7 cellular contexts compared by ENCODE assay signal in the genomic region with DNA sequence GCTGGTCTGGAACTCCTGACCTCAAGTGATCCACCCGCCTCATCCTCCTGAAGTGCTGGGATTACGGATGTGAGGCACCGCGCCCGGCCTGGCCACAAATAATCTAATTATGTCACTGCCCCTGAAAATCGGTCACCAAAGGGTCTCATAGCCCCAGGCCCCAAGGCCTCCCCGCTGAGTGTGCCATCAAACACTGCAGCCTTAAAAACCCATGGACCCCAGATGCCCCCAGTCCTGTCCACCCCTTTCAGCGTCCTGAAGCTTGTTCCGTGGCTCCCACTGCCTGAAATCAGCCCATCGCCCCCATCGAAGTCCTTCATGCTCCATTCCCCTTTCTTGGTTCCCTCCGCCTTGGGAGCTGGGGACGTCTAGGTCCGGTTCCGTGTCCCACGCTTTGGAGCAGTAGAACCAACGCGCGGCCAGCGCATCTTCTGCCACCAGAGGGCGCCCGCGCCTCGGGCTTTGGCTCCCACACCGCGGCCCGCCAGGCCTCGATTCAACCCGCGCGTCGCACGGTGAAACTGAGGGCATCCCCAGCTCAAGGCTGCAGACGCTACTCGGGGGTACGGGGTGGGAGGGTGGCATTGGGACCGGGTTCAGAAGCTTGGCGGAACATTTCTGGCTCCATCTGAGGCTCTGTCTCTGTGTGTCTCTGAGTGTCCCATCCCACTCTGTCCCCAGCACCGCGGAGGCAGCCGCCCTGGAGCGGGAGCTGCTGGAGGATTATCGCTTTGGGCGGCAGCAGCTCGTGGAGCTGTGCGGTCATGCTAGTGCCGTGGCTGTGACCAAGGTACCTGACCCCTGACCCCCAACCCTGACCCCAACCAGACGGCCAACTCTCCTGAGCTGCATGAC. TPM values are rescaled to one million over a fixed set of nuclear protein-coding genes. Genes with fewer than 3 reads are reported as not detected.
DNase-seq lines count a peak whose midpoint lies in the region; ATAC-seq, FAIRE-seq and TF ChIP-seq lines count a peak whose summit lies in the region.

No MANE protein-coding gene starts in this region.

- TF ChIP-seq POLR2A in GM12891 (IDR thresholded peaks at IDR 0.05; ENCODE audit: low read depth, low read length) (0 out of 2 replicates have a peak, but pooled peaks have one; percentile 9), GM12878 (IDR thresholded peaks at IDR 0.05; ENCODE audit: low read depth, low read length) (peak; percentile 47), spleen (IDR thresholded peaks at IDR 0.05) (no peak)

- in situ Hi-C loops in GM12878 (cut with MboI): loop anchor here (25.0 kb wide), 4 partner anchors 880 to 1505 kb away; a partner anchor contains a TSS

- CTCF ChIA-PET in GM12878 (lab: Yijun Ruan, JAX): interaction anchor here (0.7 to 3.6 kb wide), 30 partner anchors 9 to 601 kb away, joined by 3 to 50 read pairs (median 4); a partner anchor contains a TSS

- RAD21 ChIA-PET in GM12878 (lab: Charles Lee; ENCODE audit: unreplicated experiment): interaction anchor here (0.6 to 3.5 kb wide), 13 partner anchors 15 to 244 kb away, joined by 3 to 22 read pairs (median 5); a partner anchor contains a TSS

- H3K4me2 ChIP-seq in GM12878 (ENCODE audit: control insufficient read depth, insufficient read depth): no peak overlapping the region

- H3K27me3 ChIP-seq in GM12878 (replicated peaks in 1 of 2; ENCODE audit: control insufficient read depth in 2 of 2, insufficient read depth in 2 of 2, low read length in 1 of 2) (no peaks in the 10 kb centered on the region), iPS DF 6.9 (ENCODE audit: control insufficient read depth, insufficient read depth, low read length) (no peaks in the 10 kb centered on the region), spleen (replicated peaks in 1 of 7) (peaks cover 0 to 8% (median under 1%) of the 10 kb centered on the region in 7 donors)

- FAIRE-seq in GM12891 (lab: Jason Lieb, UNC) (peak; percentile 87), GM12878 (lab: Jason Lieb, UNC) (peak; percentile 71)

- H3K36me3 ChIP-seq in GM12878 (ENCODE audit: control insufficient read depth in 2 of 2, insufficient read depth in 2 of 2, low read length in 1 of 2) (peaks cover 3 to 16% of the 10 kb centered on the region in 2 experiments), iPS DF 6.9 (ENCODE audit: control insufficient read depth, insufficient read depth, low read length) (peaks cover 9% of the 10 kb centered on the region), spleen (peaks cover 0 to 39% (median 17%) of the 10 kb centered on the region in 6 donors)

- no peaks in the 10 kb centered on the region for H4K20me1 ChIP-seq in GM12878 (ENCODE audit: control insufficient read depth, insufficient read depth)

- no peak overlapping the region for H3K4me3 ChIP-seq in GM12878
- H3K4me3 ChIP-seq in iPS DF 6.9 (ENCODE audit: low read length): no peak overlapping the region
- H3K4me3 ChIP-seq in spleen: peak overlapping the region in 1 of 8 donors; percentile 33

- H3K4me1 ChIP-seq in GM12878 (ENCODE audit: control insufficient read depth, insufficient read depth, low read length): no peaks in the 10 kb centered on the region
- peaks cover 3% of the 10 kb centered on the region; the same call in 1 of the 2 replicates for H3K4me1 ChIP-seq in iPS DF 6.9 (ENCODE audit: control insufficient read depth, insufficient read depth, low read length)
- peaks cover 6 to 39% (median 17%) of the 10 kb centered on the region in 6 donors for H3K4me1 ChIP-seq in spleen

- peak; percentile 95 to 96 (median 95) for TF ChIP-seq CTCF in GM12878 (IDR thresholded peaks at IDR 0.05 in 2 of 3, conservative IDR thresholded peaks at IDR 0.05 in 1 of 3; ENCODE audit: control insufficient read depth in 2 of 3, extremely low read depth in 1 of 3, insufficient read depth in 1 of 3, low read depth in 3 of 3, low read length in 3 of 3)
- TF ChIP-seq CTCF in spleen (IDR thresholded peaks at IDR 0.05 in 8 of 11, conservative IDR thresholded peaks at IDR 0.05 in 3 of 11): peak; percentile 89 to 97 (median 92)

- H3K79me2 ChIP-seq in GM12878 (ENCODE audit: control insufficient read depth, insufficient read depth, low read length): no peaks in the 10 kb centered on the region

- H2AFZ ChIP-seq in GM12878 (ENCODE audit: control insufficient read depth, low read depth, low read length): no peak overlapping the region; the same call in 1 of the 2 replicates

- H3K9me3 ChIP-seq in GM12878 (replicated peaks; ENCODE audit: control insufficient read depth, insufficient read depth, low read length) (no peaks in the 10 kb centered on the region), iPS DF 6.9 (ENCODE audit: control insufficient read depth, insufficient read depth, low read length) (no peaks in the 10 kb centered on the region), spleen (no peaks in the 10 kb centered on the region)

- BruUV-seq in GM12878 (replicated peaks; lab: Mats Ljungman, UMichigan): no TSS peak

- intact Hi-C loops in GM12878 (cut with micrococcal nuclease; ENCODE audit: unreplicated experiment): loop anchor here (1.0 kb wide), 2 partner anchors 111 to 427 kb away; a partner anchor contains a TSS
- intact Hi-C loops in spleen (cut with DNase I; ENCODE audit: low total_unique reads): loop anchor here (5.0 kb wide), 2 partner anchors 110 to 430 kb away; a partner anchor contains a TSS

- TF ChIP-seq RAD21 in GM12878 (IDR thresholded peaks at IDR 0.05; ENCODE audit: insufficient read depth, low read depth, low read length): peak; percentile 96

- DNase-seq in GM12891 (ENCODE audit: insufficient read length, low spot score) (peak; percentile 87), NCI-H1048 (lab: John Stamatoyannopoulos, UW) (peak; percentile 47), UCSD-AML1 (lab: John Stamatoyannopoulos, UW; ENCODE audit: unreplicated experiment) (peak; percentile 48), GM12878 (ENCODE audit: low read depth, low spot score) (no peak), iPS DF 6.9 (ENCODE audit: low read depth, low spot score) (peak; percentile 77), spleen (peak; percentile 97)

- H3K9ac ChIP-seq in GM12878 (ENCODE audit: control insufficient read depth, insufficient read depth, low read length): no peak overlapping the region

- POLR2A ChIA-PET in GM12878 (lab: Charles Lee): interaction anchor here (0.6 to 0.7 kb wide), 4 partner anchors 17 to 137 kb away, joined by 3 to 7 read pairs (median 5); no protein-coding TSS in a partner anchor

- TF ChIP-seq EP300 in GM12878 (IDR thresholded peaks at IDR 0.05; ENCODE audit: borderline replicate concordance in 1 of 2, control insufficient read depth in 1 of 2, low read depth in 2 of 2, low read length in 2 of 2): no peak

- SMC1A ChIA-PET in GM12878 (lab: Charles Lee; ENCODE audit: uncharacterized antibody, unreplicated experiment): interaction anchor here (0.6 to 2.3 kb wide), 14 partner anchors 16 to 427 kb away, joined by 3 to 21 read pairs (median 4); a partner anchor contains a TSS

- WGBS in GM12878 (ENCODE audit: insufficient coverage, insufficient replicate concordance, low lambda C conversion rate, missing lambda C conversion rate): 28% methylated on average over 46 of the region's 48 CpGs
- WGBS in iPS DF 6.9 (ENCODE audit: insufficient coverage, insufficient read length): no CpG with 5 or more reads among the region's 48 CpGs
- WGBS in spleen, 5 donors: 10 to 31% (median 27%) methylated on average over 26 to 48 of the region's 48 CpGs

- ATAC-seq in GM12878 (peak; percentile 93), HG03108 (IDR thresholded peaks at IDR 0.05; ENCODE audit: unreplicated experiment) (no peak)

- no peak overlapping the region for H3K27ac ChIP-seq in GM12878 (ENCODE audit: control insufficient read depth, insufficient read depth)
- no peak overlapping the region for H3K27ac ChIP-seq in iPS DF 6.9 (ENCODE audit: low read length)
- H3K27ac ChIP-seq in spleen: peak overlapping the region in 1 of 8 donors; percentile 13

RNA-seq across cellular contexts. Expression of a gene that starts 3.5 kb away (rescaled TPM):
- polyA plus RNA-seq in GM12891 (2012; ENCODE audit: low read depth, missing spikeins): 4.6 TPM
- total RNA-seq in GM12878 (2013; cell fraction: nucleolus; rRNA removed): 6.9 and 7.3 TPM in 2 replicates
- total RNA-seq in GM12878 (2014; rRNA removed) (0.96 and 0.98 TPM in 2 replicates), GM12878 (2014; rRNA removed; fragmentation: Illumina TruSeq; extraction: Trizol) (1.2 and 1.4 TPM in 2 replicates), GM12878 (2021) (5.6 and 5.9 TPM in 2 replicates), spleen (1 to 10 TPM; 1.3 to 4.8 (median 3.2) TPM)
- 1.0 TPM for polyA plus RNA-seq in GM12878 (2011; ENCODE audit: low read depth)
- polyA plus RNA-seq in GM12878 (2011; rRNA removed) (2.4 and 2.6 TPM in 2 replicates), GM12878 (2014; fragmentation: Illumina TruSeq; extraction: Trizol) (4.6 and 5.2 TPM in 2 replicates), GM12878 (2014; fragmentation: Nextera tagmentation; extraction: Ambion mirVana) (under 1 TPM; 0.05 to 0.08 TPM), GM12878 (2014; rRNA removed) (5.5 and 6.2 TPM in 2 replicates), GM12878 (2016; fragmentation: Nextera tagmentation; extraction: Ambion mirVana) (1 to 10 TPM; 6.3 to 6.9 TPM), spleen (10 to 100 TPM; 10.4 to 22.7 (median 13.0) TPM)
- polyA plus RNA-seq in GM12878 (2011; cell fraction: cytosol; rRNA removed): 1.6 and 4.3 TPM in 2 replicates
- polyA plus RNA-seq in GM12878 (2011; cell fraction: nucleus; rRNA removed): 37.2 and 59.5 TPM in 2 replicates
- 3.6 and 5.1 TPM in 2 replicates for polyA plus RNA-seq in GM12878 (2012)
- 0.95 and 1.4 TPM in 2 replicates for polyA minus RNA-seq in GM12878 (2011; rRNA and poly(A)+ RNA removed)
- 1.2 and 1.4 TPM in 2 replicates for polyA minus RNA-seq in GM12878 (2011; cell fraction: cytosol; rRNA and poly(A)+ RNA removed)
- polyA minus RNA-seq in GM12878 (2011; cell fraction: nucleus; rRNA and poly(A)+ RNA removed): 1.8 and 7.4 TPM in 2 replicates

RNA-seq across cellular contexts. Expression of a gene that starts 5.9 kb away (rescaled TPM):
- 0.28 TPM for polyA plus RNA-seq in GM12891 (2012; ENCODE audit: low read depth, missing spikeins)
- 0.34 and 0.77 TPM in 2 replicates for total RNA-seq in GM12878 (2013; cell fraction: nucleolus; rRNA removed)
- total RNA-seq in GM12878 (2014; rRNA removed) (0.06 TPM in 1 of 2 replicates, not detected in the other), GM12878 (2014; rRNA removed; fragmentation: Illumina TruSeq; extraction: Trizol) (not detected in 2 replicates), GM12878 (2021) (0.05 TPM in 1 of 2 replicates, not detected in the other), spleen (1 to 10 TPM in 1 of 7 donors, under 1 TPM in 5, not detected in 1; 0.36 to 1.3 (median 0.61) TPM)
- polyA plus RNA-seq in GM12878 (2011; ENCODE audit: low read depth): not detected
- polyA plus RNA-seq in GM12878 (2011; rRNA removed) (not detected in 2 replicates), GM12878 (2014; fragmentation: Illumina TruSeq; extraction: Trizol) (not detected in 2 replicates), GM12878 (2014; fragmentation: Nextera tagmentation; extraction: Ambion mirVana) (not detected), GM12878 (2014; rRNA removed) (0.08 TPM in 1 of 2 replicates, not detected in the other), GM12878 (2016; fragmentation: Nextera tagmentation; extraction: Ambion mirVana) (under 1 TPM in 1 of 2 experiments, not detected in 1; 0.05 TPM), spleen (under 1 TPM; 0.15 to 0.38 (median 0.35) TPM)
- 0.05 TPM in 1 of 2 replicates, not detected in the other for polyA plus RNA-seq in GM12878 (2011; cell fraction: cytosol; rRNA removed)
- polyA plus RNA-seq in GM12878 (2011; cell fraction: nucleus; rRNA removed): 0.12 and 0.16 TPM in 2 replicates
- 0.11 and 0.12 TPM in 2 replicates for polyA plus RNA-seq in GM12878 (2012)
- not detected in 2 replicates for polyA minus RNA-seq in GM12878 (2011; rRNA and poly(A)+ RNA removed)
- polyA minus RNA-seq in GM12878 (2011; cell fraction: cytosol; rRNA and poly(A)+ RNA removed): not detected in 2 replicates
- not detected in 2 replicates for polyA minus RNA-seq in GM12878 (2011; cell fraction: nucleus; rRNA and poly(A)+ RNA removed)

RNA-seq across cellular contexts. Expression of a gene that starts 16.2 kb away (rescaled TPM):
- 397 TPM for polyA plus RNA-seq in GM12891 (2012; ENCODE audit: low read depth, missing spikeins)
- total RNA-seq in GM12878 (2013; cell fraction: nucleolus; rRNA removed): 144 and 157 TPM in 2 replicates
- total RNA-seq in GM12878 (2014; rRNA removed) (263 and 284 TPM in 2 replicates), GM12878 (2014; rRNA removed; fragmentation: Illumina TruSeq; extraction: Trizol) (303 and 329 TPM in 2 replicates), GM12878 (2021) (462 and 473 TPM in 2 replicates), spleen (100 to 1,000 TPM in 4 of 7 donors, 10 to 100 TPM in 3; 24.0 to 216 (median 182) TPM)
- 1,149 TPM for polyA plus RNA-seq in GM12878 (2011; ENCODE audit: low read depth)
- polyA plus RNA-seq in GM12878 (2011; rRNA removed) (282 and 475 TPM in 2 replicates), GM12878 (2014; fragmentation: Illumina TruSeq; extraction: Trizol) (53.4 and 224 TPM in 2 replicates), GM12878 (2014; fragmentation: Nextera tagmentation; extraction: Ambion mirVana) (100 to 1,000 TPM; 232 to 449 TPM), GM12878 (2014; rRNA removed) (528 and 564 TPM in 2 replicates), GM12878 (2016; fragmentation: Nextera tagmentation; extraction: Ambion mirVana) (100 to 1,000 TPM; 566 to 586 TPM), spleen (100 to 1,000 TPM; 203 to 224 (median 204) TPM)
- 834 and 1,057 TPM in 2 replicates for polyA plus RNA-seq in GM12878 (2011; cell fraction: cytosol; rRNA removed)
- 373 and 417 TPM in 2 replicates for polyA plus RNA-seq in GM12878 (2011; cell fraction: nucleus; rRNA removed)
- polyA plus RNA-seq in GM12878 (2012): 244 and 350 TPM in 2 replicates
- polyA minus RNA-seq in GM12878 (2011; rRNA and poly(A)+ RNA removed): 117 and 160 TPM in 2 replicates
- polyA minus RNA-seq in GM12878 (2011; cell fraction: cytosol; rRNA and poly(A)+ RNA removed): 69.2 and 95.4 TPM in 2 replicates
- polyA minus RNA-seq in GM12878 (2011; cell fraction: nucleus; rRNA and poly(A)+ RNA removed): 44.1 and 69.0 TPM in 2 replicates

RNA-seq across cellular contexts. Expression of a gene that starts 16.8 kb away (rescaled TPM):
- polyA plus RNA-seq in GM12891 (2012; ENCODE audit: low read depth, missing spikeins): 1.2 TPM
- total RNA-seq in GM12878 (2013; cell fraction: nucleolus; rRNA removed): 10.2 and 12.0 TPM in 2 replicates
- total RNA-seq in GM12878 (2014; rRNA removed) (0.82 and 1.6 TPM in 2 replicates), GM12878 (2014; rRNA removed; fragmentation: Illumina TruSeq; extraction: Trizol) (0.49 and 0.55 TPM in 2 replicates), GM12878 (2021) (2.3 and 2.9 TPM in 2 replicates), spleen (1 to 10 TPM; 2.3 to 5.6 (median 3.7) TPM)
- polyA plus RNA-seq in GM12878 (2011; ENCODE audit: low read depth): 0.58 TPM
- polyA plus RNA-seq in GM12878 (2011; rRNA removed) (0.76 and 1.5 TPM in 2 replicates), GM12878 (2014; fragmentation: Illumina TruSeq; extraction: Trizol) (0.06 TPM in 1 of 2 replicates, not detected in the other), GM12878 (2014; fragmentation: Nextera tagmentation; extraction: Ambion mirVana) (not detected), GM12878 (2014; rRNA removed) (3.6 and 3.7 TPM in 2 replicates), GM12878 (2016; fragmentation: Nextera tagmentation; extraction: Ambion mirVana) (under 1 TPM; 0.38 to 0.47 TPM), spleen (1 to 10 TPM; 1.7 to 3.3 (median 2.4) TPM)
- 3.1 and 4.8 TPM in 2 replicates for polyA plus RNA-seq in GM12878 (2011; cell fraction: cytosol; rRNA removed)
- 12.7 and 13.5 TPM in 2 replicates for polyA plus RNA-seq in GM12878 (2011; cell fraction: nucleus; rRNA removed)
- 1.7 and 2.8 TPM in 2 replicates for polyA plus RNA-seq in GM12878 (2012)
- polyA minus RNA-seq in GM12878 (2011; rRNA and poly(A)+ RNA removed): 1.7 and 5.9 TPM in 2 replicates
- polyA minus RNA-seq in GM12878 (2011; cell fraction: cytosol; rRNA and poly(A)+ RNA removed): 2.1 and 3.7 TPM in 2 replicates
- polyA minus RNA-seq in GM12878 (2011; cell fraction: nucleus; rRNA and poly(A)+ RNA removed): 13.4 and 18.7 TPM in 2 replicates

Comparison
In these comparisons a context has a peak if more than half of its experiments do, and no peak if none do; other contexts are left out.
1. POLR2A ChIP-seq: peak in GM12891 (single experiment) and GM12878 (single experiment); none in spleen (0 of 3).